ENCODE assay signal across 8 cellular contexts in genomic region chr15:51403072-51403878, GRCh38.
DNase-seq lines count a peak whose midpoint lies in the region; ATAC-seq and TF ChIP-seq lines count a peak whose summit lies in the region.

No MANE protein-coding gene starts in this region.

- TF ChIP-seq RAD21 in Ishikawa (IDR thresholded peaks at IDR 0.05; ENCODE audit: low read depth): peak; percentile 58

- no peak for ATAC-seq in HG02884 (IDR thresholded peaks at IDR 0.05; ENCODE audit: unreplicated experiment)

- DNase-seq in COR-L47 (lab: John Stamatoyannopoulos, UW) (peak; percentile 23), iris pigment epithelial cell (ENCODE audit: low read depth) (peak; percentile 47), UCSD-AML1 (lab: John Stamatoyannopoulos, UW; ENCODE audit: unreplicated experiment) (no peak)
- no peak for DNase-seq in activated CD4-positive, alpha-beta T cell treated with anti-CD3 and anti-CD28 coated beads for 1 hour
- no peak for DNase-seq in activated CD4-positive, CD25-positive, alpha-beta regulatory T cell (lab: John Stamatoyannopoulos, UW)

- no peak overlapping the region for H3K4me3 ChIP-seq in WI38 (ENCODE audit: low read depth, low read length)

- TF ChIP-seq CTCF in WI38 (IDR thresholded peaks at IDR 0.05; ENCODE audit: low read depth, low read length): 0 out of 2 replicates have a peak, but pooled peaks have one; percentile 33

- TF ChIP-seq EP300 in Ishikawa (IDR thresholded peaks at IDR 0.05; ENCODE audit: borderline replicate concordance): no peak

TF ChIP-seq in Ishikawa, 13 proteins besides CTCF, POLR2A, EP300 and RAD21:
- TF ChIP-seq TEAD4 (IDR thresholded peaks at IDR 0.05) (no peak), CREB1 (IDR thresholded peaks at IDR 0.05; ENCODE audit: low read depth) (no peak), CEBPB (IDR thresholded peaks at IDR 0.05) (no peak), YY1 (IDR thresholded peaks at IDR 0.05; ENCODE audit: low read depth) (no peak), USF1 (IDR thresholded peaks at IDR 0.05) (no peak), TAF1 (IDR thresholded peaks at IDR 0.05; ENCODE audit: low read depth) (no peak)

Comparison
In these comparisons a context has a peak if more than half of its experiments do, and no peak if none do; other contexts are left out.
1. DNase-seq: peak in COR-L47 (single experiment) and iris pigment epithelial cell (single experiment); none in activated CD4-positive, alpha-beta T cell treated with anti-CD3 and anti-CD28 coated beads for 1 hour (single experiment), UCSD-AML1 (single experiment) and activated CD4-positive, CD25-positive, alpha-beta regulatory T cell (0 of 4).